ENCODE assay signal across 1 cellular context in the genomic region with DNA sequence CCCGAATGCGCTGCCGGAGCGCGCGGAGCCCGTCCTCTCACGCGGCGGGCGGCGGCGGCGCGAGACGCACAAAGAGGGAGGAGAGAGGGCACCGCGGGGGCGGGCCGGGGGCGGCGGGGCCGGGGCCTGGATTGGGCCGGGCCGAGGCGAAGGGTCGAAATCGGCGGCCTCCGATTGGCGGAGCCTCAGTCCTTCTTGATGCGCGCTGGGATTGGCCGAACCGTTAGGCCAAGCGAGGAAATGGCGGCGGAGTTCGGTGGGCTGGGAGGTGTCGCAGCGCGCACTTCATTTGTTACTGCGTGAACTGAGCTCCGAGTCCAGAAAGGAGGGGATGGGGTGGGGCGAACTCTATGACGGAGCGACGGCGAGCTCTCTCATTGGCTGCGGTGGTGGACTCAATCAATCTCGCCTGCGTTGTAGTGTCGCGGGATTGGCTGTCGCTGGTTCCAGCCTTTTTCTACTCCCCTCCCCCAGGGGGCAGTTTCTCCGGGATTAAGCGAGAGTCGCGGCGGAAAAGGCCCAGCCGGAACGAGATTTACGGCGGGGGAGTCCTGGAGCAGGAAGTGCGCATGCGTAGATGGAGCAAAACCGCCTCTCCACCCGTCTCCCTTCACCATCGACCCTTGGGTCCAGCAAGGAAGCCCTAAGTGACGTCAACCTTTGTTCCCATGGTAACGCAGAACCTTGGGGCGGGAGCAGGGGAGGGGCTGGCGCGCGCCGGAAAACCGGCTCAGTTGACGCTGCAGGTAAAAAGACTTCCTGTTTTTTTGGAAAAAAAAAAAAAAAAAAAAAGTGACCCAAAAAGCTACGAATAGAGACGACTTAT.
TF ChIP-seq lines count a peak whose summit lies in the region.

A gene with protein sequence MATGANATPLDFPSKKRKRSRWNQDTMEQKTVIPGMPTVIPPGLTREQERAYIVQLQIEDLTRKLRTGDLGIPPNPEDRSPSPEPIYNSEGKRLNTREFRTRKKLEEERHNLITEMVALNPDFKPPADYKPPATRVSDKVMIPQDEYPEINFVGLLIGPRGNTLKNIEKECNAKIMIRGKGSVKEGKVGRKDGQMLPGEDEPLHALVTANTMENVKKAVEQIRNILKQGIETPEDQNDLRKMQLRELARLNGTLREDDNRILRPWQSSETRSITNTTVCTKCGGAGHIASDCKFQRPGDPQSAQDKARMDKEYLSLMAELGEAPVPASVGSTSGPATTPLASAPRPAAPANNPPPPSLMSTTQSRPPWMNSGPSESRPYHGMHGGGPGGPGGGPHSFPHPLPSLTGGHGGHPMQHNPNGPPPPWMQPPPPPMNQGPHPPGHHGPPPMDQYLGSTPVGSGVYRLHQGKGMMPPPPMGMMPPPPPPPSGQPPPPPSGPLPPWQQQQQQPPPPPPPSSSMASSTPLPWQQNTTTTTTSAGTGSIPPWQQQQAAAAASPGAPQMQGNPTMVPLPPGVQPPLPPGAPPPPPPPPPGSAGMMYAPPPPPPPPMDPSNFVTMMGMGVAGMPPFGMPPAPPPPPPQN (minus strand): TSS at position 70 of the 826 bp plus-strand sequence. CDS start 150 bp downstream, outside the sequence.

TF ChIP-seq in GM23338, 12 proteins besides CTCF, POLR2A, EP300 and RAD21:
- TF ChIP-seq POLR2AphosphoS5 (IDR thresholded peaks at IDR 0.05; ENCODE audit: low read depth) (peak; percentile 96), CREB1 (CRISPR knock-in tag; IDR thresholded peaks at IDR 0.05; ENCODE audit: low read depth) (peak; percentile 75), EZH2phosphoT487 (IDR thresholded peaks at IDR 0.05; ENCODE audit: unreplicated experiment) (no peak)
